ENCODE assay signal across 1 cellular context in genomic region chr3:107062787-107063186, GRCh38.
TF ChIP-seq lines count a peak whose summit lies in the region.

No MANE protein-coding gene starts in this region.

TF ChIP-seq in IMR-90, 13 proteins besides CTCF, POLR2A, EP300 and RAD21:
- TF ChIP-seq SMC3 (IDR thresholded peaks at IDR 0.05; ENCODE audit: low read depth, low read length) (no peak), NFE2L2 (IDR thresholded peaks at IDR 0.05; ENCODE audit: low read depth, low read length) (no peak), MAZ (IDR thresholded peaks at IDR 0.05; ENCODE audit: borderline replicate concordance, low read depth, low read length) (no peak)
